12 cellular contexts compared by ENCODE assay signal in the genomic region with DNA sequence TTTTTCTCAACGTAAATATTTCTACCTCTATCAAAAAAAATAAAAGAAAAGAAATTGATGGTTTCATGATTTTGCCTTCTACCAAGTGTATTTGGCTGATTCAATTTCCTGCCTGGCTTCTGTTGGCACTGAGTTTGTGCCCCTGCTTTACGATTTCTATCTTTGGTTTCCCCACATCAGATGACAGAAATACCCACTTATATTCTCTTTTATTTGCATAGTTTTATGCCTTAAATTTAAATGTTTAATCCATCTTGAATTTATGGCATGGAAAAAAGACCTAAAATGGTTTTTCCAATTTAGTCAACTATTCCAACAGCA. TPM values are rescaled to one million over a fixed set of nuclear protein-coding genes. Genes with fewer than 3 reads are reported as not detected.
DNase-seq lines count a peak whose midpoint lies in the region; ATAC-seq and TF ChIP-seq lines count a peak whose summit lies in the region.
"Had no signal": no experiment of that assay in that cellular context is flagged by ENCODE, and none has a peak within 500 bp of the region (broad histone marks: within the 10 kb centered on the region; RNA-seq: fewer than 3 reads in every experiment).

No MANE protein-coding gene starts in this region.

- no peaks in the 10 kb centered on the region for H3K9me3 Mint-ChIP-seq in CD4-positive, CD25-positive, alpha-beta regulatory T cell

- peak overlapping the region; percentile 85 for H3K4me3 ChIP-seq in CD4-positive, CD25-positive, alpha-beta regulatory T cell (ENCODE audit: low read depth, low read length)
- peak overlapping the region; percentile 64 for H3K4me3 ChIP-seq in Loucy (ENCODE audit: low read length, poor library complexity, severe bottlenecking)
- peak overlapping the region in 1 of 3 donors; percentile 58 for H3K4me3 ChIP-seq in breast epithelium
- H3K4me3 ChIP-seq in ovary, result peak overlapping the region; percentile 25
- no peak overlapping the region for H3K4me3 ChIP-seq in mucosa of descending colon

- DNase-seq in CD4-positive, CD25-positive, alpha-beta regulatory T cell, result no peak
- no peak for DNase-seq in breast epithelium (ENCODE audit: low spot score in 2 of 2)
- no peak for DNase-seq in ovary
- no peak for DNase-seq in DMS 273 (lab: John Stamatoyannopoulos, UW; ENCODE audit: unreplicated experiment)
- DNase-seq in mucosa of descending colon, result no peak
- DNase-seq in DMS79 (lab: John Stamatoyannopoulos, UW), result no peak
- DNase-seq: DMS79 treated with DMSO at 0.1 percent for 48 hours; NCI-H2171 treated with DMSO at 0.1 percent for 48 hours; stimulated activated CD8-positive, alpha-beta memory T cell treated with anti-CD3 and anti-CD28 coated beads, Interleukin-4, amount 100 ng/mL, for 48 hours had no signal

- H3K27ac ChIP-seq in CD4-positive, CD25-positive, alpha-beta regulatory T cell (ENCODE audit: insufficient read depth, low read length, poor library complexity, severe bottlenecking), result peak overlapping the region; percentile 55
- H3K27ac ChIP-seq in breast epithelium, result peak overlapping the region; percentile 70 to 75
- peak overlapping the region in 1 of 2 donors; percentile 66 for H3K27ac ChIP-seq in ovary
- H3K27ac ChIP-seq: HL-60 had no signal

- TF ChIP-seq POLR2A in breast epithelium (IDR thresholded peaks at IDR 0.05) (no peak), ovary (IDR thresholded peaks at IDR 0.05) (no peak)

- no peaks in the 10 kb centered on the region for H3F3A ChIP-seq in Loucy (ENCODE audit: low read depth)

- H3K27me3 ChIP-seq in CD4-positive, CD25-positive, alpha-beta regulatory T cell (ENCODE audit: control insufficient read depth, insufficient read depth, low read length), result no peaks in the 10 kb centered on the region
- no peaks in the 10 kb centered on the region for H3K27me3 ChIP-seq in Loucy (ENCODE audit: insufficient read depth, low read length, poor library complexity, severe bottlenecking)
- H3K27me3 ChIP-seq in breast epithelium, result no peaks in the 10 kb centered on the region
- H3K27me3 ChIP-seq in ovary, result no peaks in the 10 kb centered on the region

- WGBS in ovary, 3 donors, result 49 to 60% (median 60%) methylated on average over 2 of the region's 2 CpGs

- H3K9me2 ChIP-seq in Loucy (replicated peaks; ENCODE audit: low read depth, low read length), result no peaks in the 10 kb centered on the region

- ATAC-seq in CD4-positive, CD25-positive, alpha-beta regulatory T cell (ENCODE audit: low read depth in 2 of 2), result no peak
- ATAC-seq in mucosa of descending colon (no peak), HG03025 (IDR thresholded peaks at IDR 0.05; ENCODE audit: low FRiP score, unreplicated experiment) (no peak)

- no peak for TF ChIP-seq CTCF in Loucy (conservative IDR thresholded peaks at IDR 0.05; ENCODE audit: low read length)
- TF ChIP-seq CTCF in breast epithelium (IDR thresholded peaks at IDR 0.05), result no peak
- no peak for TF ChIP-seq CTCF in ovary (IDR thresholded peaks at IDR 0.05)
- no peak for TF ChIP-seq CTCF in mucosa of descending colon (IDR thresholded peaks at IDR 0.05)

- H3K36me3 Mint-ChIP-seq in CD4-positive, CD25-positive, alpha-beta regulatory T cell, result no peaks in the 10 kb centered on the region

- peaks cover 13% of the 10 kb centered on the region for H3K4me1 ChIP-seq in CD4-positive, CD25-positive, alpha-beta regulatory T cell (ENCODE audit: control insufficient read depth, insufficient read depth, low read length, poor library complexity, severe bottlenecking)
- H3K4me1 ChIP-seq in Loucy (ENCODE audit: insufficient read depth, low read length, poor library complexity, severe bottlenecking), result peaks cover 20% of the 10 kb centered on the region
- H3K4me1 ChIP-seq in breast epithelium, result no peaks in the 10 kb centered on the region
- peaks cover 2% of the 10 kb centered on the region for H3K4me1 ChIP-seq in ovary (ENCODE audit: insufficient read depth)
- no peaks in the 10 kb centered on the region for H3K4me1 ChIP-seq in mucosa of descending colon (ENCODE audit: low read depth)

- intact Hi-C loops in breast epithelium (cut with DNase I; ENCODE audit: low total_unique reads), result no loop called here
- intact Hi-C loops in ovary (cut with DNase I), result no loop called here
- intact Hi-C loops in mucosa of descending colon (cut with DNase I, micrococcal nuclease), result no loop called here

- 0 out of 2 replicates have a peak overlapping the region, but pooled peaks have one; percentile 34 for H2AFZ ChIP-seq in Loucy (ENCODE audit: low read length)

- H3K36me3 ChIP-seq in CD4-positive, CD25-positive, alpha-beta regulatory T cell (ENCODE audit: control insufficient read depth, insufficient read depth, low read length), result no peaks in the 10 kb centered on the region
- peaks cover 6% of the 10 kb centered on the region; the same call in 1 of the 2 replicates for H3K36me3 ChIP-seq in Loucy (ENCODE audit: insufficient read depth, low read length)
- H3K36me3 ChIP-seq in breast epithelium, result no peaks in the 10 kb centered on the region
- H3K36me3 ChIP-seq in ovary, result no peaks in the 10 kb centered on the region
- H3K36me3 ChIP-seq in mucosa of descending colon (ENCODE audit: low read depth), result no peaks in the 10 kb centered on the region

- peaks cover 20 to 26% (median 21%) of the 10 kb centered on the region in 4 donors for H3K4me1 Mint-ChIP-seq in CD4-positive, CD25-positive, alpha-beta regulatory T cell

- no peaks in the 10 kb centered on the region for H3K9me3 ChIP-seq in CD4-positive, CD25-positive, alpha-beta regulatory T cell (ENCODE audit: control insufficient read depth in 2 of 2, low read length in 2 of 2)
- no peaks in the 10 kb centered on the region for H3K9me3 ChIP-seq in Loucy (ENCODE audit: insufficient read depth, low read depth, low read length)
- no peaks in the 10 kb centered on the region for H3K9me3 ChIP-seq in breast epithelium
- H3K9me3 ChIP-seq in ovary, result no peaks in the 10 kb centered on the region
- no peaks in the 10 kb centered on the region for H3K9me3 ChIP-seq in mucosa of descending colon

- H3K79me2 ChIP-seq in Loucy (ENCODE audit: insufficient read depth, low read length), result no peaks in the 10 kb centered on the region

- H3K27ac Mint-ChIP-seq in CD4-positive, CD25-positive, alpha-beta regulatory T cell, result peak overlapping the region; percentile 72 to 91 (median 88)

- no peak for TF ChIP-seq EP300 in ovary (IDR thresholded peaks at IDR 0.05)

- H3K9ac ChIP-seq in Loucy (ENCODE audit: low read depth, low read length, poor library complexity, severe bottlenecking), result peak overlapping the region; percentile 54

- H3K27me3 Mint-ChIP-seq in CD4-positive, CD25-positive, alpha-beta regulatory T cell, result no peaks in the 10 kb centered on the region

- peak overlapping the region; percentile 75 for H3K4me2 ChIP-seq in Loucy (ENCODE audit: low read depth, low read length, poor library complexity, severe bottlenecking)

- H4K20me1 ChIP-seq in Loucy (ENCODE audit: insufficient read depth, low read length, poor library complexity, severe bottlenecking), result no peaks in the 10 kb centered on the region

- peak overlapping the region; percentile 83 to 87 (median 86) for H3K4me3 Mint-ChIP-seq in CD4-positive, CD25-positive, alpha-beta regulatory T cell

RNA-seq across cellular contexts. Expression of a gene that starts 34.3 kb away (rescaled TPM):
- total RNA-seq in CD4-positive, CD25-positive, alpha-beta regulatory T cell, result 6.9 TPM
- 1 to 10 TPM; 4.6 to 8.9 (median 7.6) TPM for polyA plus RNA-seq in CD4-positive, CD25-positive, alpha-beta regulatory T cell
- total RNA-seq in breast epithelium (10 to 100 TPM in 2 of 3 donors, 1 to 10 TPM in 1; 8.8 to 27.2 (median 22.0) TPM), ovary (10 to 100 TPM in 6 of 7 donors, 1 to 10 TPM in 1; 7.6 to 30.5 (median 17.1) TPM), mucosa of descending colon (1 to 10 TPM; 3.2 to 8.2 (median 7.5) TPM)
- polyA plus RNA-seq in ovary, result 10 to 100 TPM in 1 of 2 donors, 1 to 10 TPM in 1; 3.9 to 14.0 TPM
